Comparison of ENCODE assay signal across 8 cellular contexts in genomic region chr13:52738719-52739467, GRCh38. TPM values are rescaled to one million over a fixed set of nuclear protein-coding genes. Genes with fewer than 3 reads are reported as not detected.
DNase-seq lines count a peak whose midpoint lies in the region; ATAC-seq and TF ChIP-seq lines count a peak whose summit lies in the region.

No MANE protein-coding gene starts in this region.

- H3K27me3 ChIP-seq in AG04450 (ENCODE audit: control insufficient read depth, insufficient read depth, low read length) (peaks cover 31% of the 10 kb centered on the region), ovary (no peaks in the 10 kb centered on the region)

- no peak overlapping the region for H3K27ac ChIP-seq in AG04450 (ENCODE audit: low read depth, low read length)
- no peak overlapping the region for H3K27ac ChIP-seq in ovary

- H3K36me3 ChIP-seq in ovary: no peaks in the 10 kb centered on the region

- CTCF ChIA-PET in AG04450 (lab: Charles Lee): interaction anchor here (0.7 to 1.7 kb wide), 8 partner anchors 26 to 229 kb away, joined by 3 to 6 read pairs (median 5); partner anchors contain the start of gene SUGT1

- H3K4me1 ChIP-seq in ovary (ENCODE audit: insufficient read depth): no peaks in the 10 kb centered on the region

- no peaks in the 10 kb centered on the region; the same call in 1 of the 2 replicates for H3K9me3 ChIP-seq in AG04450 (ENCODE audit: control insufficient read depth, insufficient read depth, low read length)
- H3K9me3 ChIP-seq in ovary: no peaks in the 10 kb centered on the region

- intact Hi-C loops in Right ventricle myocardium superior (cut with DNase I) (no loop called here), ovary (cut with DNase I) (no loop called here)

- ATAC-seq in GM21381 (IDR thresholded peaks at IDR 0.05; ENCODE audit: unreplicated experiment) (peak; percentile 58), Right ventricle myocardium superior (ENCODE audit: poor library complexity) (peak; percentile 45), HG03565 (IDR thresholded peaks at IDR 0.05; ENCODE audit: unreplicated experiment) (no peak)

- TF ChIP-seq POLR2A in ovary (IDR thresholded peaks at IDR 0.05): no peak

- H3K4me3 ChIP-seq in AG04450 (ENCODE audit: low read depth, low read length) (peak overlapping the region; percentile 20; the same call in 1 of the 2 replicates), ovary (no peak overlapping the region)

- TF ChIP-seq CTCF in AG04450 (IDR thresholded peaks at IDR 0.05; ENCODE audit: low read depth, low read length) (peak; percentile 22; the same call in 1 of the 2 replicates), ovary (IDR thresholded peaks at IDR 0.05) (no peak)

- no peak for TF ChIP-seq EP300 in ovary (IDR thresholded peaks at IDR 0.05)

- 3 to 5% (median 4%) methylated on average over 69 to 75 of the region's 75 CpGs for WGBS in ovary, 3 donors

- POLR2A ChIA-PET in AG04450 (lab: Yijun Ruan, JAX): no interaction called here

- DNase-seq in AG04450 (ENCODE audit: low read depth, low spot score) (no peak), Right ventricle myocardium superior (no peak), retina (peak; percentile 71), ovary (no peak)
- peak; percentile 41 for DNase-seq in activated CD8-positive, alpha-beta memory T cell treated with anti-CD3 and anti-CD28 coated beads, Interleukin-2, amount 50 U/mL, for 4 hours
- DNase-seq in activated effector memory CD4-positive, alpha-beta T cell treated with anti-CD3 and anti-CD28 coated beads, Interleukin-2, amount 50 U/mL, for 16 hours: no peak

RNA-seq across cellular contexts. Expression of gene CNMD, which starts 0.7 kb away (rescaled TPM):
- polyA plus RNA-seq in AG04450 (2011; rRNA removed) (not detected in 2 replicates), ovary (not detected)
- polyA minus RNA-seq in AG04450 (2011; rRNA and poly(A)+ RNA removed): not detected in 2 replicates
- total RNA-seq in Right ventricle myocardium superior (not detected), ovary (not detected)

Comparison
In these comparisons a context has a peak if more than half of its experiments do, and no peak if none do; other contexts are left out.
1. DNase-seq: peak in activated CD8-positive, alpha-beta memory T cell treated with anti-CD3 and anti-CD28 coated beads, Interleukin-2, amount 50 U/mL, for 4 hours (single experiment) and retina (single experiment); none in AG04450 (single experiment), Right ventricle myocardium superior (single experiment), ovary (0 of 5) and activated effector memory CD4-positive, alpha-beta T cell treated with anti-CD3 and anti-CD28 coated beads, Interleukin-2, amount 50 U/mL, for 16 hours (single experiment).